1 cellular context compared by ENCODE assay signal in genomic region chr1:151972533-151973270, GRCh38.
TF ChIP-seq lines count a peak whose summit lies in the region.

No MANE protein-coding gene starts in this region.

TF ChIP-seq in WTC11, 78 proteins besides CTCF, POLR2A, EP300 and RAD21 (continued from another document):
- TF ChIP-seq FOXP4 (CRISPR knock-in tag; IDR thresholded peaks at IDR 0.05) (no peak), ZNF671 (CRISPR knock-in tag; IDR thresholded peaks at IDR 0.05) (no peak), NR2C2 (CRISPR knock-in tag; IDR thresholded peaks at IDR 0.05) (no peak), NFATC4 (CRISPR knock-in tag; IDR thresholded peaks at IDR 0.05) (no peak), ZNF396 (CRISPR knock-in tag; IDR thresholded peaks at IDR 0.05; ENCODE audit: borderline replicate concordance) (no peak)
